In the genomic region with DNA sequence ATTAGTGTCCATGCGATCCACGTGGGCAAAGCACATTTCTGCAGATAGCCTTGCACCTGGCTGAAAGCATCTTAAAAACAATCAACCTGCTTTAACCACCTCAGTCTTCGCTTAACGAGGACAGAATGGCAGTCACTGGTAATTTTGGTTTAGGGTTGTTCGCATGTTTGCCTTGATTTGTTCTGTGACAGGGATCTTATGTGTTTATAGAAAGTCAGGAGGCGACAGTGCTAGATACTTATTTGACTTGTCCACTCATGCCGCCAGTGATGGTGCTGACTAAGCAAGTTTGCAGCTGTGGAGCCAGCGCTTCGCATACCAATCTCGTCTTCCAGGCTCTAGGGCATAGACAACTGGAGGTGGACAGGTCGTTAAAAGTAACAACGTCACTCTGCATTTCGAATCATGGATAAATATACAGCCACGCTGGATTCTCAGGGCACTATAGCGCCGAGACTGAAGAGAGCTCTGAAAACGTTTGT, we compare ENCODE assay signal across 1 cellular context.
TF ChIP-seq lines count a peak whose summit lies in the region.

No MANE protein-coding gene starts in this region.

TF ChIP-seq in H1, 55 proteins besides CTCF, POLR2A, EP300 and RAD21 (continued from another document):
- no peak for TF ChIP-seq ZNF274 (IDR thresholded peaks at IDR 0.05; ENCODE audit: borderline replicate concordance, extremely low read depth, low read length)
- no peak for TF ChIP-seq CTBP2 (IDR thresholded peaks at IDR 0.05; ENCODE audit: borderline replicate concordance, insufficient read depth, insufficient read length, low read length)
- no peak for TF ChIP-seq EZH2 (IDR thresholded peaks at IDR 0.05; ENCODE audit: low read depth, low read length, severe bottlenecking)
- peak; percentile 11; the same call in 1 of the 2 replicates for TF ChIP-seq RFX5 (IDR thresholded peaks at IDR 0.05; ENCODE audit: borderline replicate concordance, low read depth, low read length)
